28 cellular contexts compared by ENCODE assay signal in genomic region chr6:31485063-31485462, GRCh38. TPM values are rescaled to one million over a fixed set of nuclear protein-coding genes. Genes with fewer than 3 reads are reported as not detected.
"Had no signal": no experiment of that assay in that cellular context is flagged by ENCODE, and none has a peak within 500 bp of the region (broad histone marks: within the 10 kb centered on the region; RNA-seq: fewer than 3 reads in every experiment).

No MANE protein-coding gene starts in this region.

- H3K36me3 ChIP-seq: colonic mucosa, esophagus squamous epithelium, gastroesophageal sphincter, neural progenitor cell, transverse colon had no signal

- H3K27me3 ChIP-seq: colonic mucosa, esophagus squamous epithelium, hepatocyte, neural progenitor cell, testis, transverse colon had no signal

- H3K27ac ChIP-seq: colonic mucosa, epithelial cell of prostate, esophagus squamous epithelium, gastroesophageal sphincter, hepatocyte, neural progenitor cell, testis, transverse colon had no signal

- H3K9ac ChIP-seq: neural progenitor cell had no signal

- H3K79me2 ChIP-seq: hepatocyte had no signal

- H3K4me3 ChIP-seq: colonic mucosa, esophagus squamous epithelium, gastroesophageal sphincter, hepatocyte, neural progenitor cell, testis, transverse colon had no signal

- H3K4me1 ChIP-seq: colonic mucosa, esophagus squamous epithelium, gastroesophageal sphincter, neural progenitor cell, testis had no signal

- DNase-seq: activated CD4-positive, alpha-beta memory T cell treated with anti-CD3 and anti-CD28 coated beads, Interleukin-2, amount 10 ng/mL, durations not matched to agents 7 days and 5 days; activated CD4-positive, alpha-beta T cell treated with anti-CD3 and anti-CD28 coated beads, Interleukin-2, amount 10 ng/mL, durations not matched to agents 24 days and 14 days; activated CD4-positive, CD25-positive, alpha-beta regulatory T cell treated with anti-CD3 and anti-CD28 coated beads, Interleukin-2, amount 50 U/mL, for 72 hours; activated naive CD8-positive, alpha-beta T cell treated with anti-CD3 and anti-CD28 coated beads, Interleukin-2, amount 50 U/mL, for 24 hours; activated T-cell treated with anti-CD3 and anti-CD28 coated beads, Interleukin-2, amount 50 U/mL, for 48 hours; colonic mucosa; effector CD8-positive, alpha-beta T cell; esophagus squamous epithelium; natural killer cell; occipital lobe; posterior cingulate gyrus; right cardiac atrium; stimulated activated CD4-positive, alpha-beta T cell treated with anti-CD3 and anti-CD28 coated beads, Interleukin-2, amount 100 ng/mL, for 48 hours; stimulated activated naive CD8-positive, alpha-beta T cell treated with anti-CD3 and anti-CD28 coated beads, Interleukin-15, Interleukin-2, amounts not matched to agents 100 U/mL and 50 U/mL, for 24 hours; T-helper 17 cell; transverse colon had no signal

- ATAC-seq: activated naive CD8-positive, alpha-beta T cell treated with anti-CD3 and anti-CD28 coated beads, Interleukin-2, amount 50 U/mL, for 24 hours; gastroesophageal sphincter; natural killer cell; right cardiac atrium; stimulated activated naive CD8-positive, alpha-beta T cell treated with anti-CD3 and anti-CD28 coated beads, Interleukin-15, Interleukin-2, amounts not matched to agents 100 U/mL and 50 U/mL, for 24 hours; T-helper 17 cell had no signal

- H3K9me3 ChIP-seq: colonic mucosa, esophagus squamous epithelium, gastroesophageal sphincter, testis, transverse colon had no signal

- H3K4me2 ChIP-seq: hepatocyte, neural progenitor cell had no signal

- H2AFZ ChIP-seq: hepatocyte, neural progenitor cell had no signal

RNA-seq across cellular contexts. Expression of gene MCCD1, which starts 43.7 kb away (rescaled TPM):
- total RNA-seq: activated CD4-positive, alpha-beta memory T cell treated with anti-CD3 and anti-CD28 coated beads, Interleukin-2, amount 10 ng/mL, durations not matched to agents 7 days and 5 days; activated CD4-positive, alpha-beta T cell treated with anti-CD3 and anti-CD28 coated beads, Interleukin-2, amount 10 ng/mL, durations not matched to agents 24 days and 14 days; activated T-helper 2 cell treated with anti-CD3 and anti-CD28 coated beads, Interferon-gamma antibody, Interleukin-2, Interleukin-4, amounts not matched to agents 10 μg/mL and 5 μg/mL and 100 μg/mL, durations not matched to agents 14 hours and 24 hours and 36 hours; colonic mucosa; dermis microvascular lymphatic vessel endothelial cell; esophagus squamous epithelium; fibroblast of villous mesenchyme; gastroesophageal sphincter; kidney epithelial cell; lower leg skin; natural killer cell; occipital lobe; right cardiac atrium; skeletal muscle tissue; T-helper 17 cell; testis; transverse colon; urinary bladder had no signal
- polyA plus RNA-seq: right cardiac atrium, urinary bladder had no signal
